Comparison of ENCODE assay signal across 17 cellular contexts in genomic region chr1:182700351-182700709, GRCh38. TPM values are rescaled to one million over a fixed set of nuclear protein-coding genes. Genes with fewer than 3 reads are reported as not detected.
A peak's percentile ranks its signal among the peaks of the same experiment; 100 is the strongest.
DNase-seq lines count a peak whose midpoint lies in the region; ATAC-seq and TF ChIP-seq lines count a peak whose summit lies in the region.
"Had no signal": no experiment of that assay in that cellular context is flagged by ENCODE, and none has a peak within 500 bp of the region (broad histone marks: within the 10 kb centered on the region; RNA-seq: fewer than 3 reads in every experiment).

No MANE protein-coding gene starts in this region.

- H3K9ac ChIP-seq in HUES48 (ENCODE audit: low read depth, low read length) (no peak overlapping the region), iPS-15b (ENCODE audit: low read depth, low read length) (peak overlapping the region; percentile 1), skeletal muscle tissue (ENCODE audit: low read depth in 1 of 3, low read length in 3 of 3) (peak overlapping the region in 2 of 3 donors; percentile 19 to 26)

- no peaks in the 10 kb centered on the region for H3K36me3 Mint-ChIP-seq in brain
- no peaks in the 10 kb centered on the region for H3K36me3 Mint-ChIP-seq in chondrocyte (ENCODE audit: low read depth)
- H3K36me3 Mint-ChIP-seq in naive thymus-derived CD8-positive, alpha-beta T cell = no peaks in the 10 kb centered on the region
- H3K36me3 Mint-ChIP-seq: IgD-negative memory B cell had no signal

- H3K4me1 ChIP-seq in HUES48 (ENCODE audit: control insufficient read depth, insufficient read depth, low read length) (peaks cover 48% of the 10 kb centered on the region), iPS-15b (ENCODE audit: control insufficient read depth, insufficient read depth, low read length) (peaks cover 27% of the 10 kb centered on the region), skeletal muscle tissue (ENCODE audit: control insufficient read depth in 3 of 3, insufficient read depth in 3 of 3, low read length in 3 of 3) (peaks cover 6 to 14% (median 11%) of the 10 kb centered on the region in 3 donors)

- H3K36me3 ChIP-seq in HUES48 (ENCODE audit: control insufficient read depth, insufficient read depth, low read length) (no peaks in the 10 kb centered on the region), iPS-15b (ENCODE audit: control insufficient read depth, insufficient read depth, low read length) (no peaks in the 10 kb centered on the region), skeletal muscle tissue (ENCODE audit: control insufficient read depth in 3 of 3, insufficient read depth in 3 of 3, low read length in 3 of 3) (no peaks in the 10 kb centered on the region)
- H3K36me3 ChIP-seq: adrenal gland, tibial artery had no signal

- H3K9me3 Mint-ChIP-seq in brain (no peaks in the 10 kb centered on the region), chondrocyte (ENCODE audit: low read depth) (no peaks in the 10 kb centered on the region)
- H3K9me3 Mint-ChIP-seq in naive thymus-derived CD8-positive, alpha-beta T cell = no peaks in the 10 kb centered on the region
- H3K9me3 Mint-ChIP-seq: activated T-helper 1 cell treated with anti-CD3 and anti-CD28 coated beads, Interleukin-12 subunit alpha, Interleukin-12 subunit beta, Interleukin-2, Interleukin-4 antibody, amounts not matched to agents 30 ng/mL and 10 ng/mL and 1 ng/mL, durations not matched to agents 14 hours and 24 hours and 36 hours; IgD-negative memory B cell had no signal

- TF ChIP-seq CTCF in brain (conservative IDR thresholded peaks at IDR 0.05) = no peak
- TF ChIP-seq CTCF in chondrocyte (IDR thresholded peaks at IDR 0.05) = no peak

- H3K4me3 ChIP-seq in HUES48 (ENCODE audit: low read depth, low read length) (peak overlapping the region; percentile 47), iPS-15b (ENCODE audit: low read depth, low read length) (peak overlapping the region; percentile 40), skeletal muscle tissue (ENCODE audit: low read length in 3 of 3) (peak overlapping the region in 2 of 3 donors; percentile 34 to 59)
- H3K4me3 ChIP-seq: adrenal gland had no signal

- H3K4me3 Mint-ChIP-seq in brain (peak overlapping the region; percentile 28 to 73 (median 53)), chondrocyte (ENCODE audit: unreplicated experiment) (no peak overlapping the region)
- H3K4me3 Mint-ChIP-seq in naive thymus-derived CD8-positive, alpha-beta T cell = no peak overlapping the region
- H3K4me3 Mint-ChIP-seq: activated CD8-positive, alpha-beta T cell treated with anti-CD3 and anti-CD28 coated beads, Interleukin-2, amount 10 ng/mL, durations not matched to agents 7 days and 5 days; activated T-helper 1 cell treated with anti-CD3 and anti-CD28 coated beads, Interleukin-12 subunit alpha, Interleukin-12 subunit beta, Interleukin-2, Interleukin-4 antibody, amounts not matched to agents 30 ng/mL and 10 ng/mL and 1 ng/mL, durations not matched to agents 14 hours and 24 hours and 36 hours; IgD-negative memory B cell had no signal

- H3K27ac ChIP-seq in HUES48 (ENCODE audit: low read depth, low read length) (peak overlapping the region; percentile 8), skeletal muscle tissue (ENCODE audit: low read depth, low read length) (no peak overlapping the region)
- H3K27ac ChIP-seq: adrenal gland had no signal

- ATAC-seq in naive thymus-derived CD8-positive, alpha-beta T cell = no peak
- no peak for ATAC-seq in GM18870 (IDR thresholded peaks at IDR 0.05; ENCODE audit: unreplicated experiment)
- ATAC-seq: activated CD8-positive, alpha-beta T cell treated with anti-CD3 and anti-CD28 coated beads, Interleukin-2, amount 10 ng/mL, durations not matched to agents 7 days and 5 days had no signal

- H3K9me3 ChIP-seq in HUES48 (ENCODE audit: control insufficient read depth, insufficient read depth, low read length) (no peaks in the 10 kb centered on the region), iPS-15b (ENCODE audit: control insufficient read depth, insufficient read depth, low read length) (no peaks in the 10 kb centered on the region), skeletal muscle tissue (ENCODE audit: control insufficient read depth in 3 of 3, low read length in 3 of 3) (no peaks in the 10 kb centered on the region)
- H3K9me3 ChIP-seq: adrenal gland, tibial artery had no signal

- DNase-seq in chondrocyte (ENCODE audit: low spot score) = no peak
- DNase-seq in naive thymus-derived CD8-positive, alpha-beta T cell = no peak
- DNase-seq: activated CD8-positive, alpha-beta T cell treated with anti-CD3 and anti-CD28 coated beads, Interleukin-2, amount 10 ng/mL, durations not matched to agents 7 days and 5 days; adrenal gland; cerebellar nuclear complex; RPMI8226; stimulated activated CD4-positive, alpha-beta T cell treated with anti-CD3 and anti-CD28 coated beads, Interleukin-4, amount 100 ng/mL, for 4 hours had no signal

- POLR2A ChIA-PET in naive thymus-derived CD8-positive, alpha-beta T cell (lab: Charles Lee) = no interaction called here

- H3K27me3 Mint-ChIP-seq in brain = no peaks in the 10 kb centered on the region
- no peaks in the 10 kb centered on the region for H3K27me3 Mint-ChIP-seq in chondrocyte (ENCODE audit: low read depth)
- H3K27me3 Mint-ChIP-seq in naive thymus-derived CD8-positive, alpha-beta T cell = peaks cover 7 to 31% (median 16%) of the 10 kb centered on the region in 5 donors

- no peaks in the 10 kb centered on the region for H3K27me3 ChIP-seq in HUES48 (ENCODE audit: control insufficient read depth, insufficient read depth, low read length)
- H3K27me3 ChIP-seq in iPS-15b (ENCODE audit: control insufficient read depth, insufficient read depth, low read length) = no peaks in the 10 kb centered on the region
- no peaks in the 10 kb centered on the region for H3K27me3 ChIP-seq in skeletal muscle tissue (ENCODE audit: control insufficient read depth in 3 of 3, insufficient read depth in 3 of 3, low read length in 3 of 3)
- H3K27me3 ChIP-seq: adrenal gland, tibial artery had no signal

- peak overlapping the region; percentile 60 to 98 (median 92) for H3K27ac Mint-ChIP-seq in brain
- H3K27ac Mint-ChIP-seq in chondrocyte (ENCODE audit: unreplicated experiment) = no peak overlapping the region
- no peak overlapping the region for H3K27ac Mint-ChIP-seq in naive thymus-derived CD8-positive, alpha-beta T cell
- H3K27ac Mint-ChIP-seq: activated CD8-positive, alpha-beta T cell treated with anti-CD3 and anti-CD28 coated beads, Interleukin-2, amount 10 ng/mL, durations not matched to agents 7 days and 5 days; activated T-helper 1 cell treated with anti-CD3 and anti-CD28 coated beads, Interleukin-12 subunit alpha, Interleukin-12 subunit beta, Interleukin-2, Interleukin-4 antibody, amounts not matched to agents 30 ng/mL and 10 ng/mL and 1 ng/mL, durations not matched to agents 14 hours and 24 hours and 36 hours; IgD-negative memory B cell had no signal

- peaks cover 62% of the 10 kb centered on the region for H3K4me1 Mint-ChIP-seq in brain
- H3K4me1 Mint-ChIP-seq in chondrocyte (ENCODE audit: low read depth) = peaks cover 25% of the 10 kb centered on the region
- no peaks in the 10 kb centered on the region for H3K4me1 Mint-ChIP-seq in naive thymus-derived CD8-positive, alpha-beta T cell
- H3K4me1 Mint-ChIP-seq: IgD-negative memory B cell had no signal

RNA-seq across cellular contexts. Expression of gene RGS8, which starts 15.9 kb away (rescaled TPM):
- 9.7 TPM for polyA plus RNA-seq in brain (ENCODE audit: insufficient read depth, low read depth, low replicate concordance)
- not detected for total RNA-seq in skeletal muscle tissue
- total RNA-seq in chondrocyte = 0.17 TPM in 1 of 3 replicates, not detected in the others
- not detected for total RNA-seq in naive thymus-derived CD8-positive, alpha-beta T cell
- not detected for polyA plus RNA-seq in naive thymus-derived CD8-positive, alpha-beta T cell
- total RNA-seq: activated CD8-positive, alpha-beta T cell treated with anti-CD3 and anti-CD28 coated beads, Interleukin-2, amount 10 ng/mL, durations not matched to agents 7 days and 5 days; activated T-helper 1 cell treated with anti-CD3 and anti-CD28 coated beads, Interleukin-12 subunit alpha, Interleukin-12 subunit beta, Interleukin-2, Interleukin-4 antibody, amounts not matched to agents 30 ng/mL and 10 ng/mL and 1 ng/mL, durations not matched to agents 14 hours and 24 hours and 36 hours; osteoblast had no signal
- polyA plus RNA-seq: BJ, IgD-negative memory B cell had no signal

Comparison
In these comparisons a context has a peak if more than half of its experiments do, and no peak if none do; other contexts are left out.
1. H3K27ac Mint-ChIP-seq: peak in brain (5 of 5); none in chondrocyte (single experiment) and naive thymus-derived CD8-positive, alpha-beta T cell (0 of 10).
2. H3K4me3 Mint-ChIP-seq: peak in brain (5 of 5); none in chondrocyte (single experiment) and naive thymus-derived CD8-positive, alpha-beta T cell (0 of 10).
3. Peak in every context shown above with its lines, with median percentiles within 50 percentile points of each other: H3K4me3 ChIP-seq.